29 cellular contexts compared by ENCODE assay signal in the genomic region with DNA sequence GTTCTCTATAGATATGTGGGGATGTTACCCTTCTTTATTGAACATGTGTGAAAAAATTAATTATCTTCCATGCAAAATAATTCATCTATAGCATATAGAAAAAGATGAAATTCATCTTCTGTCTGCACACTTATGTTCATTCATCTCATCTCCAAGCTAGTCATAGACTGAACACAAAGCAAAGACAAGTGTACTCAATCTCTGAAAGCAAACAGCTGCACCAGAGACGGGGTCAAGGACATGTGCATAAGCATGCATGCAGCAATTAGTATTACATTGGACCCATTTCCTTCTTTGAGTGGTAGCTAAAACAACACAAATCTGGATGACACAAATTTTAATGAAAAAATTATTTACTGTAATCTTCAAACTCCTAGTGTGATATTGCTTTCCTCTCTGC.
"Had no signal": no experiment of that assay in that cellular context is flagged by ENCODE, and none has a peak within 500 bp of the region (broad histone marks: within the 10 kb centered on the region; RNA-seq: fewer than 3 reads in every experiment).

No MANE protein-coding gene starts in this region.

- DNase-seq: activated CD4-positive, alpha-beta memory T cell treated with anti-CD3 and anti-CD28 coated beads for 36 hours; activated CD4-positive, alpha-beta T cell treated with anti-CD3 and anti-CD28 coated beads for 36 hours; activated CD4-positive, alpha-beta T cell treated with anti-CD3 and anti-CD28 coated beads, Interleukin-2, amount 10 ng/mL, durations not matched to agents 24 days and 14 days; activated CD4-positive, CD25-positive, alpha-beta regulatory T cell; activated CD4-positive, CD25-positive, alpha-beta regulatory T cell treated with anti-CD3 and anti-CD28 coated beads, Interleukin-2, amount 50 U/mL, for 72 hours; activated CD8-positive, alpha-beta memory T cell treated with anti-CD3 and anti-CD28 coated beads, Interleukin-2, amount 10 ng/mL, durations not matched to agents 7 days and 5 days; activated CD8-positive, alpha-beta memory T cell treated with anti-CD3 and anti-CD28 coated beads, Interleukin-2, amount 50 U/mL, for 4 hours; activated CD8-positive, alpha-beta T cell treated with anti-CD3 and anti-CD28 coated beads, Interleukin-2, amount 10 ng/mL, durations not matched to agents 7 days and 5 days; activated effector memory CD4-positive, alpha-beta T cell treated with anti-CD3 and anti-CD28 coated beads, Interleukin-2, amount 50 U/mL, for 16 hours; activated naive CD4-positive, alpha-beta T cell treated with anti-CD3 and anti-CD28 coated beads for 36 hours; activated naive CD8-positive, alpha-beta T cell treated with anti-CD3 and anti-CD28 coated beads for 36 hours; activated naive CD8-positive, alpha-beta T cell treated with anti-CD3 and anti-CD28 coated beads, Interleukin-2, amount 50 U/mL, for 24 hours; activated T-cell treated with anti-CD3 and anti-CD28 coated beads, Interleukin-2, amount 50 U/mL, for 1 hour; activated T-cell treated with anti-CD3 and anti-CD28 coated beads, Interleukin-2, amount 50 U/mL, for 48 hours; adrenal gland; amygdala; aorta; body of pancreas; caudate nucleus; cortex of kidney; dermis blood vessel endothelial cell; effector CD4-positive, alpha-beta T cell; effector memory CD8-positive, alpha-beta T cell; erythroblast; foreskin keratinocyte; gastrocnemius medialis; glutamatergic neuron; heart left ventricle; hypothalamus had no signal
